ENCODE assay signal across 15 cellular contexts in genomic region chr4:75003979-75004378, GRCh38.
"Had no signal": no experiment of that assay in that cellular context is flagged by ENCODE, and none has a peak within 500 bp of the region (broad histone marks: within the 10 kb centered on the region; RNA-seq: fewer than 3 reads in every experiment).

No MANE protein-coding gene starts in this region.

- H3K36me3 Mint-ChIP-seq: activated naive CD4-positive, alpha-beta T cell treated with anti-CD3 and anti-CD28 coated beads, Interleukin-2, amount 50 U/mL, for 24 hours; natural killer cell had no signal

- H3K27ac ChIP-seq: adrenal gland had no signal

- H3K27ac Mint-ChIP-seq: activated CD8-positive, alpha-beta T cell treated with anti-CD3 and anti-CD28 coated beads for 36 hours; activated naive CD4-positive, alpha-beta T cell treated with anti-CD3 and anti-CD28 coated beads, Interleukin-2, amount 50 U/mL, for 24 hours; natural killer cell; stimulated activated naive CD8-positive, alpha-beta T cell treated with anti-CD3 and anti-CD28 coated beads, Interleukin-15, amount 100 ng/mL, for 72 hours; T-helper 1 cell treated with Interleukin-12 subunit alpha and Interleukin-12 subunit beta and Interleukin-4 antibody, amounts not matched to agents 30 μg/mL and 1 μg/mL, for 36 hours; WTC11 had no signal

- H3K4me3 Mint-ChIP-seq: activated CD8-positive, alpha-beta T cell treated with anti-CD3 and anti-CD28 coated beads for 36 hours; activated naive CD4-positive, alpha-beta T cell treated with anti-CD3 and anti-CD28 coated beads, Interleukin-2, amount 50 U/mL, for 24 hours; activated T-cell treated with anti-CD3 and anti-CD28 coated beads, Interleukin-2, amount 50 U/mL, for 4 hours; natural killer cell; stimulated activated naive CD8-positive, alpha-beta T cell treated with anti-CD3 and anti-CD28 coated beads, Interleukin-15, amount 100 ng/mL, for 72 hours; T-helper 1 cell treated with Interleukin-12 subunit alpha and Interleukin-12 subunit beta and Interleukin-4 antibody, amounts not matched to agents 30 μg/mL and 1 μg/mL, for 36 hours; WTC11 had no signal

- ATAC-seq: activated CD8-positive, alpha-beta T cell treated with anti-CD3 and anti-CD28 coated beads for 36 hours; activated T-cell treated with anti-CD3 and anti-CD28 coated beads, Interleukin-2, amount 50 U/mL, for 4 hours; natural killer cell; right cardiac atrium; stimulated activated naive CD8-positive, alpha-beta T cell treated with anti-CD3 and anti-CD28 coated beads, Interleukin-15, amount 100 ng/mL, for 72 hours; WTC11 had no signal

- H3K27me3 Mint-ChIP-seq: activated CD8-positive, alpha-beta T cell treated with anti-CD3 and anti-CD28 coated beads for 36 hours; activated naive CD4-positive, alpha-beta T cell treated with anti-CD3 and anti-CD28 coated beads, Interleukin-2, amount 50 U/mL, for 24 hours; stimulated activated naive CD8-positive, alpha-beta T cell treated with anti-CD3 and anti-CD28 coated beads, Interleukin-15, amount 100 ng/mL, for 72 hours had no signal

- H3K4me3 ChIP-seq: adrenal gland, smooth muscle cell had no signal

- H3K9me3 ChIP-seq: adrenal gland had no signal

- H3K27me3 ChIP-seq: adrenal gland had no signal

- DNase-seq: activated CD4-positive, alpha-beta T cell treated with anti-CD3 and anti-CD28 coated beads for 4 hours; activated CD8-positive, alpha-beta T cell treated with anti-CD3 and anti-CD28 coated beads for 36 hours; activated effector memory CD4-positive, alpha-beta T cell treated with Interleukin-2 at 50 U/mL for 16 hours; activated T-cell treated with anti-CD3 and anti-CD28 coated beads, Interleukin-2, amount 50 U/mL, for 4 hours; adrenal gland; mesenchymal stem cell; natural killer cell; nucleus accumbens; posterior cingulate gyrus; right cardiac atrium; stimulated activated naive CD8-positive, alpha-beta T cell treated with anti-CD3 and anti-CD28 coated beads, Interleukin-15, amount 100 ng/mL, for 72 hours had no signal

- H3K4me1 Mint-ChIP-seq: activated naive CD4-positive, alpha-beta T cell treated with anti-CD3 and anti-CD28 coated beads, Interleukin-2, amount 50 U/mL, for 24 hours; natural killer cell; stimulated activated naive CD8-positive, alpha-beta T cell treated with anti-CD3 and anti-CD28 coated beads, Interleukin-15, amount 100 ng/mL, for 72 hours had no signal

- H3K36me3 ChIP-seq: adrenal gland had no signal

- H3K4me1 ChIP-seq: adrenal gland had no signal
